ENCODE assay signal across 15 cellular contexts in the genomic region with DNA sequence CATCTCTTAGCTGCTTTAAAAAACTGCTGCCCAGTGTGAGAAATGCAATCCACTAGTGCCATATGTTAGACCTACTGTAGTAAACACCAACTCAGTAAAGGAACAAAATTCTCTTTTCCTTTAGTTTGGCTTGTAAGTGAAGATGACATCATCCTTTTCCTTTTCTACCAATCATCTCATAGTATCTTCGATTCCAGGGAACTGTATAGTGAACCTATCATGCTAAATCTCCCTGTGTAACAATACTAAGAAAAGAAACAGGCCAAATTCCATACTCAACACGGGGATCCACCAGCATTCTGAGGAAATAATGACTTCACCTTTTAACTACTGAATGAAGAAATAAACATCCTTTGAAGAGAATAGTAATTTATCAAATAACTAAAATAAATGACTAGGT.
A peak's percentile ranks its signal among the peaks of the same experiment; 100 is the strongest.
DNase-seq lines count a peak whose midpoint lies in the region; ATAC-seq and TF ChIP-seq lines count a peak whose summit lies in the region.
"Had no signal": no experiment of that assay in that cellular context is flagged by ENCODE, and none has a peak within 500 bp of the region (broad histone marks: within the 10 kb centered on the region; RNA-seq: fewer than 3 reads in every experiment).

No MANE protein-coding gene starts in this region.

- peaks cover 15% of the 10 kb centered on the region for H3K4me1 ChIP-seq in PC-9 (replicated peaks; ENCODE audit: insufficient read depth)

- intact Hi-C loops in PC-9 (cut with micrococcal nuclease; ENCODE audit: unreplicated experiment) = no loop called here

- no peak overlapping the region for H3K27ac ChIP-seq in PC-9
- H3K27ac ChIP-seq: pancreas, spleen, testis had no signal

- no peak overlapping the region for H2AFZ ChIP-seq in PC-9

- peaks cover 16% of the 10 kb centered on the region for H3F3A ChIP-seq in PC-9 (ENCODE audit: insufficient read depth, low read depth)

- H3K4me1 Mint-ChIP-seq in activated T-cell treated with anti-CD3 and anti-CD28 coated beads, Interleukin-2, amount 50 U/mL, for 72 hours (ENCODE audit: low read depth) = peaks cover 92% of the 10 kb centered on the region
- peaks cover 57% of the 10 kb centered on the region for H3K4me1 Mint-ChIP-seq in brain
- H3K4me1 Mint-ChIP-seq in stimulated activated memory B cell treated with anti-CD40 and anti-IgM and Interleukin-4, amounts not matched to agents 10 μg/mL and 1 μg/mL and 100 μg/mL, for 72 hours = peaks cover 18% of the 10 kb centered on the region

- no peaks in the 10 kb centered on the region for H3K27me3 Mint-ChIP-seq in activated T-cell treated with anti-CD3 and anti-CD28 coated beads, Interleukin-2, amount 50 U/mL, for 72 hours (ENCODE audit: low read depth)
- H3K27me3 Mint-ChIP-seq in brain = no peaks in the 10 kb centered on the region
- H3K27me3 Mint-ChIP-seq in stimulated activated memory B cell treated with anti-CD40 and anti-IgM and Interleukin-4, amounts not matched to agents 10 μg/mL and 1 μg/mL and 100 μg/mL, for 72 hours = no peaks in the 10 kb centered on the region

- no peaks in the 10 kb centered on the region for H4K20me1 ChIP-seq in PC-9 (ENCODE audit: insufficient read depth)

- TF ChIP-seq CTCF in brain (conservative IDR thresholded peaks at IDR 0.05) = no peak
- no peak for TF ChIP-seq CTCF in PC-9 (conservative IDR thresholded peaks at IDR 0.05)

- H3K36me3 Mint-ChIP-seq in activated T-cell treated with anti-CD3 and anti-CD28 coated beads, Interleukin-2, amount 50 U/mL, for 72 hours (ENCODE audit: insufficient read depth in 2 of 2) = peaks cover 0 to 9% of the 10 kb centered on the region in 2 donors
- H3K36me3 Mint-ChIP-seq in brain = no peaks in the 10 kb centered on the region
- H3K36me3 Mint-ChIP-seq in stimulated activated memory B cell treated with anti-CD40 and anti-IgM and Interleukin-4, amounts not matched to agents 10 μg/mL and 1 μg/mL and 100 μg/mL, for 72 hours = peaks cover 12% of the 10 kb centered on the region

- H3K79me2 ChIP-seq in PC-9 (ENCODE audit: low read depth) = no peaks in the 10 kb centered on the region

- no peaks in the 10 kb centered on the region for H3K9me3 Mint-ChIP-seq in activated T-cell treated with anti-CD3 and anti-CD28 coated beads, Interleukin-2, amount 50 U/mL, for 72 hours
- H3K9me3 Mint-ChIP-seq in brain = no peaks in the 10 kb centered on the region
- no peaks in the 10 kb centered on the region for H3K9me3 Mint-ChIP-seq in stimulated activated memory B cell treated with anti-CD40 and anti-IgM and Interleukin-4, amounts not matched to agents 10 μg/mL and 1 μg/mL and 100 μg/mL, for 72 hours

- H3K27ac Mint-ChIP-seq in activated T-cell treated with anti-CD3 and anti-CD28 coated beads, Interleukin-2, amount 50 U/mL, for 72 hours = peak overlapping the region; percentile 62
- peak overlapping the region; percentile 3 to 86 (median 73) for H3K27ac Mint-ChIP-seq in brain
- peak overlapping the region; percentile 42 for H3K27ac Mint-ChIP-seq in stimulated activated memory B cell treated with anti-CD40 and anti-IgM and Interleukin-4, amounts not matched to agents 10 μg/mL and 1 μg/mL and 100 μg/mL, for 72 hours

- H3K27me3 ChIP-seq in PC-9 (ENCODE audit: insufficient read depth, low read depth) = no peaks in the 10 kb centered on the region
- H3K27me3 ChIP-seq: pancreas, spleen, testis had no signal

- peak overlapping the region; percentile 21 to 36 for H3K4me3 Mint-ChIP-seq in activated T-cell treated with anti-CD3 and anti-CD28 coated beads, Interleukin-2, amount 50 U/mL, for 72 hours
- H3K4me3 Mint-ChIP-seq in brain = peak overlapping the region; percentile 26 to 68 (median 56)
- H3K4me3 Mint-ChIP-seq in stimulated activated memory B cell treated with anti-CD40 and anti-IgM and Interleukin-4, amounts not matched to agents 10 μg/mL and 1 μg/mL and 100 μg/mL, for 72 hours = no peak overlapping the region

- CTCF ChIA-PET in PC-9 (lab: Charles Lee) = no interaction called here

- no peak overlapping the region for H3K4me2 ChIP-seq in PC-9

- no peaks in the 10 kb centered on the region for H3K9me2 ChIP-seq in PC-9 (ENCODE audit: insufficient read depth)

- no peaks in the 10 kb centered on the region for H3K9me3 ChIP-seq in PC-9 (ENCODE audit: insufficient read depth, low read depth)
- H3K9me3 ChIP-seq: pancreas, spleen, testis had no signal

- no peaks in the 10 kb centered on the region for H3K36me3 ChIP-seq in PC-9 (ENCODE audit: low read depth)
- H3K36me3 ChIP-seq: pancreas had no signal

- no TSS peak for BruUV-seq in PC-9 (replicated peaks; lab: Mats Ljungman, UMichigan)

- POLR2A ChIA-PET in PC-9 (lab: Charles Lee; ENCODE audit: unreplicated experiment) = no interaction called here

- H3K4me3 ChIP-seq in PC-9 = no peak overlapping the region
- H3K4me3 ChIP-seq: pancreas, spleen, testis had no signal

- ATAC-seq in activated T-cell treated with anti-CD3 and anti-CD28 coated beads, Interleukin-2, amount 50 U/mL, for 72 hours (replicated peaks in 1 of 2) = no peak
- no peak for ATAC-seq in stimulated activated memory B cell treated with anti-CD40 and anti-IgM and Interleukin-4, amounts not matched to agents 10 μg/mL and 1 μg/mL and 100 μg/mL, for 72 hours
- ATAC-seq: pancreas had no signal

- no peak for DNase-seq in activated T-cell treated with anti-CD3 and anti-CD28 coated beads, Interleukin-2, amount 50 U/mL, for 72 hours
- DNase-seq in activated T-cell treated with anti-CD3 and anti-CD28 coated beads, Interleukin-2, amount 50 U/mL, for 48 hours = no peak
- DNase-seq in NCI-H1694 (lab: John Stamatoyannopoulos, UW) (peak; percentile 19), PC-9 (no peak), 8988T (no peak)
- no peak for DNase-seq in activated CD4-positive, CD25-positive, alpha-beta regulatory T cell treated with anti-CD3 and anti-CD28 coated beads, Interleukin-2, amount 50 U/mL, for 72 hours
- DNase-seq: activated CD4-positive, alpha-beta T cell treated with anti-CD3 and anti-CD28 coated beads, Interleukin-2, amount 50 U/mL, for 1 hour; activated gamma-delta T cell treated with Interleukin-2 at 50 U/mL for 16 hours; DMS153; islet precursor cell; pancreas; spleen; testis had no signal
